In the genomic region with DNA sequence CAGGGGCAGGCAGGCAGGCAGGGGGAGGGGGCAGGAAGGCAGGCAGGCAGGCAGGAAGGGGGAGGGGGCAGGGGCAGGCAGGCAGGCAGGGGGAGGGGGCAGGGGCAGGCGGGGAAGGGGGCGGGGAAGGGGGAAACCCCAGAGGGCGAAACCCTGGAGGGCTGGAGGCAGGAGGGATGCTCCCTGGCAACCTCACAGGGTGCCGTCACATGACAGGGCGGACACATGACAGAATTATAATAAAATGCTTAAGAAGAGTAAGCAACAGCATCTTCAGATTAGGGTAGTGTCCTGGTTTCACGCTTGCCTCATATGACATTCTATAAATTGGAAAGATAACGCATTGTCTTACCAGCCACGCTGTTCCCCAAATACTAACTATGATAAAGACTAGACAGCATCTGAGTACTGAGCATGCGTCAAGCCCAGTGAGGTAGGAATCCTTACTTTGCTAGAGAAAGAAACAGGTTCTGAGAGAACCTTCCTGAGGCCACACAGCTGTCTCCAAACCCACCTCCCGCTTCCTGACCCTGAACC, we compare ENCODE assay signal across 14 cellular contexts.
DNase-seq lines count a peak whose midpoint lies in the region; ATAC-seq and TF ChIP-seq lines count a peak whose summit lies in the region.
"Had no signal": no experiment of that assay in that cellular context is flagged by ENCODE, and none has a peak within 500 bp of the region (broad histone marks: within the 10 kb centered on the region; RNA-seq: fewer than 3 reads in every experiment).

No MANE protein-coding gene starts in this region.

- H3K9me3 ChIP-seq in GM23248 (ENCODE audit: low read depth), result no peaks in the 10 kb centered on the region
- no peaks in the 10 kb centered on the region for H3K9me3 ChIP-seq in T-helper 17 cell (ENCODE audit: control insufficient read depth, low read length, poor library complexity, severe bottlenecking)
- H3K9me3 ChIP-seq in heart left ventricle, result no peaks in the 10 kb centered on the region
- H3K9me3 ChIP-seq in prostate gland, result no peaks in the 10 kb centered on the region
- H3K9me3 ChIP-seq: colonic mucosa, left ventricle myocardium inferior, neutrophil had no signal

- H3K9ac ChIP-seq in GM23248, result no peak overlapping the region

- H2AFZ ChIP-seq in GM23248, result no peak overlapping the region

- H3K4me3 Mint-ChIP-seq in T-helper 17 cell, result no peak overlapping the region
- H3K4me3 Mint-ChIP-seq in glutamatergic neuron (ENCODE audit: unreplicated experiment), result no peak overlapping the region
- H3K4me3 Mint-ChIP-seq: activated naive CD4-positive, alpha-beta T cell treated with anti-CD3 and anti-CD28 coated beads, Interleukin-2, amount 50 U/mL, for 24 hours had no signal

- H3K27me3 Mint-ChIP-seq in T-helper 17 cell, result peaks cover 25% of the 10 kb centered on the region
- peaks cover 2% of the 10 kb centered on the region for H3K27me3 Mint-ChIP-seq in glutamatergic neuron (ENCODE audit: unreplicated experiment)

- H3K27me3 ChIP-seq in GM23248 (replicated peaks; ENCODE audit: insufficient read depth) (no peaks in the 10 kb centered on the region), heart left ventricle (no peaks in the 10 kb centered on the region), prostate gland (replicated peaks; ENCODE audit: insufficient read depth) (no peaks in the 10 kb centered on the region)
- H3K27me3 ChIP-seq: colonic mucosa had no signal

- H3K27ac Mint-ChIP-seq in T-helper 17 cell (peak overlapping the region; percentile 37), glutamatergic neuron (ENCODE audit: unreplicated experiment) (no peak overlapping the region)
- H3K27ac Mint-ChIP-seq: activated naive CD4-positive, alpha-beta T cell treated with anti-CD3 and anti-CD28 coated beads, Interleukin-2, amount 50 U/mL, for 24 hours had no signal

- H3K79me2 ChIP-seq in GM23248 (ENCODE audit: insufficient read depth), result peaks cover 89% of the 10 kb centered on the region

- WGBS in GM23248 (ENCODE audit: low coverage in 1 of 2, low lambda C conversion rate in 2 of 2, missing lambda C conversion rate in 2 of 2), 2 experiments, result 73 to 85% methylated on average over 7 to 10 of the region's 10 CpGs
- 52 to 79% (median 70%) methylated on average over 9 to 10 of the region's 10 CpGs for WGBS in heart left ventricle, 4 donors
- WGBS in prostate gland, result 61% methylated on average over 10 of the region's 10 CpGs

- H3K36me3 Mint-ChIP-seq in T-helper 17 cell (ENCODE audit: low read depth) (no peaks in the 10 kb centered on the region), glutamatergic neuron (ENCODE audit: unreplicated experiment) (no peaks in the 10 kb centered on the region)
- H3K36me3 Mint-ChIP-seq: activated naive CD4-positive, alpha-beta T cell treated with anti-CD3 and anti-CD28 coated beads, Interleukin-2, amount 50 U/mL, for 24 hours had no signal

- H4K20me1 ChIP-seq in GM23248 (ENCODE audit: insufficient read depth), result peaks cover 9% of the 10 kb centered on the region; the same call in 1 of the 2 replicates

- H3K36me3 ChIP-seq in GM23248 (ENCODE audit: low read depth) (no peaks in the 10 kb centered on the region), heart left ventricle (no peaks in the 10 kb centered on the region), prostate gland (no peaks in the 10 kb centered on the region)
- H3K36me3 ChIP-seq: colonic mucosa, left ventricle myocardium inferior, neutrophil had no signal

- H3F3A ChIP-seq in GM23248 (ENCODE audit: insufficient read depth), result peaks cover 5% of the 10 kb centered on the region; the same call in 1 of the 2 replicates

- TF ChIP-seq POLR2A in heart left ventricle (IDR thresholded peaks at IDR 0.05), result no peak
- TF ChIP-seq POLR2A in prostate gland (IDR thresholded peaks at IDR 0.05), result no peak

- no peak overlapping the region for H3K4me2 ChIP-seq in GM23248 (ENCODE audit: unreplicated experiment)

- peaks cover 6% of the 10 kb centered on the region for H3K4me1 ChIP-seq in GM23248 (ENCODE audit: insufficient read depth)
- H3K4me1 ChIP-seq in heart left ventricle, result peaks cover 0 to 76% (median 21%) of the 10 kb centered on the region in 12 donors
- H3K4me1 ChIP-seq in prostate gland (replicated peaks), result no peaks in the 10 kb centered on the region
- H3K4me1 ChIP-seq: colonic mucosa had no signal

- H3K4me3 ChIP-seq in GM23248 (no peak overlapping the region), heart left ventricle (no peak overlapping the region), prostate gland (no peak overlapping the region)
- H3K4me3 ChIP-seq: colonic mucosa, left ventricle myocardium inferior had no signal

- TF ChIP-seq CTCF in glutamatergic neuron (IDR thresholded peaks at IDR 0.05; ENCODE audit: partially characterized antibody, unreplicated experiment), result no peak
- TF ChIP-seq CTCF in heart left ventricle (IDR thresholded peaks at IDR 0.05), result no peak
- no peak for TF ChIP-seq CTCF in prostate gland (IDR thresholded peaks at IDR 0.05)

- DNase-seq in NCI-H82 (lab: John Stamatoyannopoulos, UW) (peak; percentile 25), NCI-H82 treated with DMSO at 0.1 percent for 48 hours (lab: John Stamatoyannopoulos, UW; ENCODE audit: unreplicated experiment) (no peak), GM23248 (peak; percentile 30), T-helper 17 cell (no peak), glutamatergic neuron (peak; percentile 54), heart left ventricle (no peak), prostate gland (ENCODE audit: low spot score) (no peak), NCI-H510A treated with DMSO at 0.1 percent for 48 hours (lab: John Stamatoyannopoulos, UW) (no peak)
- DNase-seq: colonic mucosa, left ventricle myocardium inferior, NCI-H1694 treated with DMSO at 0.1 percent for 48 hours, small intestine had no signal

- no peak overlapping the region for H3K27ac ChIP-seq in GM23248
- H3K27ac ChIP-seq in heart left ventricle, result no peak overlapping the region
- H3K27ac ChIP-seq in prostate gland, result no peak overlapping the region
- H3K27ac ChIP-seq: colonic mucosa, left ventricle myocardium inferior, neutrophil had no signal

- H3K9me3 Mint-ChIP-seq in glutamatergic neuron (ENCODE audit: unreplicated experiment), result peaks cover 17% of the 10 kb centered on the region
- H3K9me3 Mint-ChIP-seq: activated naive CD4-positive, alpha-beta T cell treated with anti-CD3 and anti-CD28 coated beads, Interleukin-2, amount 50 U/mL, for 24 hours had no signal

- in situ Hi-C loops in GM23248 (cut with MboI), result no loop called here

- peak; percentile 79 for ATAC-seq in T-helper 17 cell
- no peak for ATAC-seq in heart left ventricle

- peaks cover 19% of the 10 kb centered on the region for H3K4me1 Mint-ChIP-seq in T-helper 17 cell
- peaks cover 48% of the 10 kb centered on the region for H3K4me1 Mint-ChIP-seq in glutamatergic neuron (ENCODE audit: low read depth, unreplicated experiment)

- H3K9me2 ChIP-seq in GM23248 (ENCODE audit: insufficient read depth), result no peaks in the 10 kb centered on the region

- intact Hi-C loops in heart left ventricle (cut with DNase I), result no loop called here
- intact Hi-C loops in prostate gland (cut with DNase I), result no loop called here

Comparison
In these comparisons a context has a peak if more than half of its experiments do, and no peak if none do; other contexts are left out.
1. DNase-seq: peak in NCI-H82 (single experiment), GM23248 (single experiment) and glutamatergic neuron (single experiment); none in NCI-H82 treated with DMSO at 0.1 percent for 48 hours (single experiment), T-helper 17 cell (0 of 3), heart left ventricle (0 of 5), prostate gland (single experiment) and NCI-H510A treated with DMSO at 0.1 percent for 48 hours (single experiment).